Comparison of ENCODE assay signal across 1 cellular context in genomic region chr1:36174716-36175115, GRCh38.
TF ChIP-seq lines count a peak whose summit lies in the region.

No MANE protein-coding gene starts in this region.

TF ChIP-seq in SK-N-SH, 30 proteins besides CTCF, POLR2A, EP300 and RAD21 (continued from another document):
- TF ChIP-seq IRF3 (IDR thresholded peaks at IDR 0.05; ENCODE audit: low read depth, low read length) (no peak), SMC3 (IDR thresholded peaks at IDR 0.05; ENCODE audit: low read depth, low read length) (no peak), USF2 (IDR thresholded peaks at IDR 0.05; ENCODE audit: borderline replicate concordance, low read depth, low read length) (no peak), TEAD4 (IDR thresholded peaks at IDR 0.05; ENCODE audit: borderline replicate concordance, insufficient read depth) (no peak), USF1 (IDR thresholded peaks at IDR 0.05; ENCODE audit: borderline replicate concordance, low read depth) (no peak), TCF12 (IDR thresholded peaks at IDR 0.05) (no peak), PBX3 (IDR thresholded peaks at IDR 0.05) (no peak), SIN3A (IDR thresholded peaks at IDR 0.05; ENCODE audit: borderline replicate concordance, low read depth, low read length) (no peak), NRF1 (IDR thresholded peaks at IDR 0.05; ENCODE audit: low read depth, low read length) (no peak)
TF ChIP-seq in SK-N-SH: peak in this region for 0.
